Comparison of ENCODE assay signal across 8 cellular contexts in the genomic region with DNA sequence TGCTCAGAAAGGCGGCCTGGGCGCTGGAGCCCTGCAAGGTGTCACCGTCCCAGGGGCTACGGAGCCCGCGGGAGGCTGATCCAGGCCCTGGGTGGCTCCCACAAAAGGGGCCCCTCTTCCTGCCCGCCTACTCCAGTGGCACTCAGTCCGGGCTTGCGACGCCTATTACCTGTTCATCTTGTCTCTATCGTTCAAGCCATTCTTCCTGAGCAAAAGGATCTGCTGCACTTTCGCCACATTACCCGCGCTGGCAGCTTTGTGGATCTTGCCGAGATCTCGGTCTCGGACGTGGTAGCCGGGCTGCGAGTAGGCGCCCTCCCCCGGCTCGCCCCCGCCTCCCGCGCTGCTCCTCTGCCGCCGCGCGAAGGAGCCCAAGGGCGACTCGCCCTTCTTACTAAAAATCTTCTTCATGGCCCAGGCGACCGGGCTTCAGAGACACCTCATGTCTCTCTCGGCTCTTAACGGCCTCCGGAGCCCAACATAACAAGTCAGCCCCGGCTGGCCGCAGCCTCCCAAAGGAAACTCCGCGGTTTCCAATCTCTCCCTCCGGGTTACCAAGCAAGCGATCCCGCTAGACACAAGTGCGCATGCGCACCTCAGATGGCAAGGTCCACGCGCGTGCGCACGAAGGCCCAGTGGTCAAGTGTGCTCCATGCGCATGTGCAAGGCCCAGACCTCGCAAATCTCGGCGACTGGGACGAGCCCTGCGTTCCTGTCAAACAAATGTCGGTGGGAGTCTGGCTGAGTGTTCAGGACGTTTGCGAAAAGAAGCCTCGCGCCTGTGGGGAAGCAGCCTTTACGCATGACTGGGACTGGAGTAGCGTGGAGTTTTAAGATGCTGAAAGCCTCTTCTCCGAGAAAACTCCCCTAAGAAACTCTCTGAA. TPM values are rescaled to one million over a fixed set of nuclear protein-coding genes. Genes with fewer than 3 reads are reported as not detected.
DNase-seq lines count a peak whose midpoint lies in the region; TF ChIP-seq lines count a peak whose summit lies in the region.

Gene ANKRD26, minus strand, starts transcription at position 579 of the 884 bp plus-strand sequence. Its CDS starts 168 bp downstream, at position 411.

- peak; percentile 21 for TF ChIP-seq CTCF in GM06990 (IDR thresholded peaks at IDR 0.05; ENCODE audit: insufficient read depth, low read length, poor library complexity, severe bottlenecking)
- no peak for TF ChIP-seq CTCF in HFF-Myc (IDR thresholded peaks at IDR 0.05; ENCODE audit: low read depth, low read length, missing control alignments)

- H3K36me3 ChIP-seq in GM06990 (ENCODE audit: control insufficient read depth, insufficient read depth, low read length): no peaks in the 10 kb centered on the region; the same call in 1 of the 2 replicates

- H3K4me3 ChIP-seq in GM06990 (replicated peaks; ENCODE audit: low read depth, low read length) (peak within 1 kb of the TSS; percentile 86), HFF-Myc (replicated peaks; ENCODE audit: low read depth, low read length) (peak within 1 kb of the TSS; percentile 88)

- in situ Hi-C loops in SK-MEL-5 (cut with HindIII; ENCODE audit: low pct_unique_long_range_greater_than_20kb, low sequenced_read_pairs): no loop called here

- no peaks in the 10 kb centered on the region for H3K27me3 ChIP-seq in GM06990 (replicated peaks; ENCODE audit: control insufficient read depth, insufficient read depth, low read length)

- peak; percentile 95 for DNase-seq in GM06990 (ENCODE audit: extremely low read depth, insufficient read length)
- peak; percentile 93 for DNase-seq in HFF-Myc (ENCODE audit: extremely low read depth, low read depth)
- peak; percentile 98 for DNase-seq in NAMALWA (ENCODE audit: low spot score)
- peak; percentile 95 for DNase-seq in SK-MEL-5 (ENCODE audit: low read depth, low spot score)
- peak; percentile 94 for DNase-seq in activated naive CD4-positive, alpha-beta T cell treated with anti-CD3 and anti-CD28 coated beads, Interleukin-2, amount 50 U/mL, for 16 hours
- DNase-seq in globus pallidus (ENCODE audit: low spot score): peak; percentile 96
- DNase-seq in non-pigmented ciliary epithelial cell (ENCODE audit: low read depth): peak; percentile 86
- DNase-seq in superior temporal gyrus (ENCODE audit: extremely low spot score): peak; percentile 99

RNA-seq across cellular contexts. Expression of gene ANKRD26, which starts in this region (rescaled TPM):
- total RNA-seq in SK-MEL-5 (2014; rRNA removed; shearing (Covaris generic)): 6.7 and 6.9 TPM in 2 replicates
- 2.1 and 3.8 TPM in 2 replicates for polyA plus RNA-seq in SK-MEL-5 (2015; cell fraction: cytosol; rRNA removed)
- polyA plus RNA-seq in SK-MEL-5 (2015; cell fraction: nucleus; rRNA removed): 12.5 and 16.4 TPM in 2 replicates

Comparison
In these comparisons a context has a peak if more than half of its experiments do, and no peak if none do; other contexts are left out.
1. Peak in every context shown above with its lines: DNase-seq and H3K4me3 ChIP-seq.